In genomic region chr1:243927401-243927800, GRCh38 we compare ENCODE assay signal across 28 cellular contexts.
DNase-seq lines count a peak whose midpoint lies in the region; ATAC-seq, FAIRE-seq and TF ChIP-seq lines count a peak whose summit lies in the region.
"Had no signal": no experiment of that assay in that cellular context is flagged by ENCODE, and none has a peak within 500 bp of the region (broad histone marks: within the 10 kb centered on the region; RNA-seq: fewer than 3 reads in every experiment).

No MANE protein-coding gene starts in this region.

- H3K27me3 Mint-ChIP-seq in naive thymus-derived CD4-positive, alpha-beta T cell, result peaks cover 0 to 28% (median 7%) of the 10 kb centered on the region in 5 donors
- peaks cover 70% of the 10 kb centered on the region for H3K27me3 Mint-ChIP-seq in progenitor cell of endocrine pancreas

- no peaks in the 10 kb centered on the region for H3K36me3 Mint-ChIP-seq in naive thymus-derived CD4-positive, alpha-beta T cell
- no peaks in the 10 kb centered on the region for H3K36me3 Mint-ChIP-seq in progenitor cell of endocrine pancreas (ENCODE audit: insufficient read depth)
- H3K36me3 Mint-ChIP-seq: activated naive CD4-positive, alpha-beta T cell treated with anti-CD3 and anti-CD28 coated beads, Interleukin-2, amount 50 U/mL, for 72 hours; WTC11 had no signal

- 90% methylated on average over 2 of the region's 2 CpGs; no CpG with 5 or more reads in 1 of the 2 experiments for WGBS in H1 (ENCODE audit: extremely low coverage in 1 of 2, insufficient coverage in 1 of 2, insufficient read length in 1 of 2, insufficient replicate concordance in 2 of 2, low coverage in 1 of 2, low lambda C conversion rate in 2 of 2, missing lambda C conversion rate in 1 of 2), 2 experiments
- WGBS in neuronal stem cell (ENCODE audit: extremely low coverage in 2 of 2, insufficient read length in 2 of 2, insufficient replicate concordance in 1 of 2), 2 donors, result no CpG with 5 or more reads among the region's 2 CpGs

- H4K91ac ChIP-seq in H1 (replicated peaks; ENCODE audit: insufficient read length, low read length) (no peak overlapping the region), neuronal stem cell (ENCODE audit: low read depth, low read length, poor library complexity) (no peak overlapping the region)

- H3K4me3 Mint-ChIP-seq in naive thymus-derived CD4-positive, alpha-beta T cell, result no peak overlapping the region
- no peak overlapping the region for H3K4me3 Mint-ChIP-seq in progenitor cell of endocrine pancreas (ENCODE audit: low read depth)
- H3K4me3 Mint-ChIP-seq: WTC11 had no signal

- H3K9ac ChIP-seq in PC-3 (ENCODE audit: low read length) (no peak overlapping the region), H1 (replicated peaks in 1 of 4; ENCODE audit: extremely low read depth in 1 of 4, low read depth in 3 of 4, low read length in 3 of 4) (no peak overlapping the region), neuronal stem cell (ENCODE audit: low read depth, low read length, poor library complexity) (no peak overlapping the region)
- H3K9ac ChIP-seq: BLaER1 treated with 17β-estradiol and CSF1 and Interleukin-3, amounts not matched to agents 10 nM and 100 nM had no signal

- no peak overlapping the region for H3K27ac Mint-ChIP-seq in naive thymus-derived CD4-positive, alpha-beta T cell
- no peak overlapping the region for H3K27ac Mint-ChIP-seq in progenitor cell of endocrine pancreas
- H3K27ac Mint-ChIP-seq: activated naive CD4-positive, alpha-beta T cell treated with anti-CD3 and anti-CD28 coated beads, Interleukin-2, amount 50 U/mL, for 72 hours; activated T-helper 2 cell treated with anti-CD3 and anti-CD28 coated beads, Interferon-gamma antibody, Interleukin-2, Interleukin-4, amounts not matched to agents 10 μg/mL and 5 μg/mL and 100 μg/mL, durations not matched to agents 14 hours and 24 hours and 36 hours; WTC11 had no signal

- no peak for TF ChIP-seq EP300 in H1 (IDR thresholded peaks at IDR 0.05; ENCODE audit: borderline replicate concordance in 1 of 2, low read depth in 2 of 2, low read length in 2 of 2)

- H2BK5ac ChIP-seq in H1 (ENCODE audit: low read depth, low read length) (no peak overlapping the region), neuronal stem cell (ENCODE audit: low read length) (no peak overlapping the region)

- DNase-seq in D721Med (ENCODE audit: insufficient read length, low spot score) (no peak), PC-3 (no peak), H1 (ENCODE audit: low read depth in 1 of 2, low spot score in 2 of 2) (no peak), neuronal stem cell (ENCODE audit: low spot score) (no peak), progenitor cell of endocrine pancreas (ENCODE audit: low spot score, unreplicated experiment) (no peak), BE2C (no peak), COLO668 (lab: John Stamatoyannopoulos, UW; ENCODE audit: unreplicated experiment) (no peak)
- no peak for DNase-seq in naive thymus-derived CD4-positive, alpha-beta T cell
- DNase-seq: activated CD4-positive, alpha-beta T cell treated with anti-CD3 and anti-CD28 coated beads, Interleukin-2, amount 50 U/mL, for 4 hours; activated CD8-positive, alpha-beta memory T cell treated with anti-CD3 and anti-CD28 coated beads, Interleukin-2, amount 50 U/mL, for 4 hours; anterior cingulate cortex; cortex of kidney; esophagus squamous epithelium; gastrocnemius medialis; left colon; NCI-H146; NCI-H446; Right ventricle myocardium superior; stimulated activated CD8-positive, alpha-beta memory T cell treated with anti-CD3 and anti-CD28 coated beads, Interleukin-4, amount 100 ng/mL, for 48 hours; stomach; T1000; transverse colon had no signal

- no peaks in the 10 kb centered on the region; the same call in 1 of the 2 replicates for H3K23me2 ChIP-seq in H1 (ENCODE audit: low read depth, low read length)

- FAIRE-seq in D721Med (lab: Jason Lieb, UNC), result peak; percentile 80
- no peak for FAIRE-seq in H1 (lab: Jason Lieb, UNC)

- no peak for TF ChIP-seq POLR2A in H1 (IDR thresholded peaks at IDR 0.05; ENCODE audit: control extremely low read depth in 1 of 2, low read depth in 2 of 2, low read length in 2 of 2)

- no TSS peak for BruUV-seq in PC-3 (replicated peaks; lab: Mats Ljungman, UMichigan)

- no peaks in the 10 kb centered on the region for H3K9me2 ChIP-seq in PC-3 (replicated peaks; ENCODE audit: low read length)

- no peak overlapping the region for H3K4me3 ChIP-seq in PC-3 (ENCODE audit: low read length)
- no peak overlapping the region for H3K4me3 ChIP-seq in H1 (ENCODE audit: extremely low read depth in 1 of 4, insufficient read depth in 2 of 4, low read depth in 3 of 4, low read length in 4 of 4)
- no peak overlapping the region for H3K4me3 ChIP-seq in neuronal stem cell (ENCODE audit: low read length in 2 of 2)
- H3K4me3 ChIP-seq in naive thymus-derived CD4-positive, alpha-beta T cell (ENCODE audit: low read length), result no peak overlapping the region
- H3K4me3 ChIP-seq in BE2C (ENCODE audit: low read depth, low read length), result no peak overlapping the region
- H3K4me3 ChIP-seq: BLaER1 treated with 17β-estradiol and CSF1 and Interleukin-3, amounts not matched to agents 10 nM and 100 nM; esophagus squamous epithelium; gastrocnemius medialis; hepatocyte; skin epidermis; stomach; transverse colon had no signal

- no peaks in the 10 kb centered on the region for H3K9me3 ChIP-seq in PC-3 (ENCODE audit: low read length)
- H3K9me3 ChIP-seq in H1 (ENCODE audit: insufficient read depth in 2 of 2, low read depth in 1 of 2, low read length in 1 of 2), result no peaks in the 10 kb centered on the region
- no peaks in the 10 kb centered on the region for H3K9me3 ChIP-seq in neuronal stem cell (replicated peaks in 1 of 2; ENCODE audit: control insufficient read depth in 2 of 2, insufficient read depth in 1 of 2, low read depth in 1 of 2, low read length in 2 of 2)
- H3K9me3 ChIP-seq in naive thymus-derived CD4-positive, alpha-beta T cell (ENCODE audit: control insufficient read depth in 2 of 3, low read length in 3 of 3), result no peaks in the 10 kb centered on the region
- no peaks in the 10 kb centered on the region for H3K9me3 ChIP-seq in BE2C
- H3K9me3 ChIP-seq: BLaER1 treated with 17β-estradiol and CSF1 and Interleukin-3, amounts not matched to agents 10 nM and 100 nM; esophagus squamous epithelium; gastrocnemius medialis; stomach; transverse colon had no signal

- H2BK12ac ChIP-seq in H1 (ENCODE audit: low read depth, low read length), result peak overlapping the region; percentile 41; the same call in 1 of the 2 replicates
- no peak overlapping the region for H2BK12ac ChIP-seq in neuronal stem cell (ENCODE audit: low read length)

- H3K14ac ChIP-seq in H1 (ENCODE audit: insufficient read length) (no peak overlapping the region), neuronal stem cell (ENCODE audit: low read length) (no peak overlapping the region)

- no peak for ATAC-seq in PC-3
- ATAC-seq in naive thymus-derived CD4-positive, alpha-beta T cell, result no peak
- ATAC-seq: activated naive CD4-positive, alpha-beta T cell treated with anti-CD3 and anti-CD28 coated beads, Interleukin-2, amount 50 U/mL, for 72 hours; gastrocnemius medialis; left colon; WTC11 had no signal

- no peak overlapping the region for H2AFZ ChIP-seq in PC-3 (ENCODE audit: low read length)
- H2AFZ ChIP-seq in H1 (ENCODE audit: low read length), result no peak overlapping the region
- peak overlapping the region; percentile 41 for H2AFZ ChIP-seq in neuronal stem cell (ENCODE audit: low read length)
- H2AFZ ChIP-seq: hepatocyte had no signal

- intact Hi-C loops in PC-3 (cut with micrococcal nuclease), result no loop called here
- intact Hi-C loops in naive thymus-derived CD4-positive, alpha-beta T cell (cut with micrococcal nuclease), result no loop called here

- TF ChIP-seq CTCF in D721Med (IDR thresholded peaks at IDR 0.05; ENCODE audit: insufficient read depth, missing control alignments) (no peak), PC-3 (conservative IDR thresholded peaks at IDR 0.05; ENCODE audit: low read depth, low read length) (no peak), H1 (IDR thresholded peaks at IDR 0.05; ENCODE audit: control extremely low read depth in 1 of 3, insufficient read depth in 1 of 3, low read depth in 1 of 3, low read length in 3 of 3) (no peak), progenitor cell of endocrine pancreas (IDR thresholded peaks at IDR 0.05; ENCODE audit: unreplicated experiment) (no peak), BE2C (IDR thresholded peaks at IDR 0.05; ENCODE audit: low read depth, low read length) (no peak)

- H3K79me1 ChIP-seq in H1 (ENCODE audit: low read depth, low read length), result no peaks in the 10 kb centered on the region
- H3K79me1 ChIP-seq in neuronal stem cell (ENCODE audit: low read depth, low read length), result no peaks in the 10 kb centered on the region

- no peak overlapping the region for H3K23ac ChIP-seq in H1 (ENCODE audit: insufficient read length)
- H3K23ac ChIP-seq in neuronal stem cell (ENCODE audit: low read depth, low read length, poor library complexity), result no peak overlapping the region

- H3K36me3 ChIP-seq in PC-3 (ENCODE audit: low read depth, low read length) (no peaks in the 10 kb centered on the region), H1 (ENCODE audit: control insufficient read depth in 2 of 4, insufficient read depth in 4 of 4, low read length in 3 of 4) (no peaks in the 10 kb centered on the region), neuronal stem cell (replicated peaks in 1 of 2; ENCODE audit: control insufficient read depth in 2 of 2, insufficient read depth in 2 of 2, low read length in 2 of 2) (no peaks in the 10 kb centered on the region), BE2C (no peaks in the 10 kb centered on the region)
- no peaks in the 10 kb centered on the region for H3K36me3 ChIP-seq in naive thymus-derived CD4-positive, alpha-beta T cell (ENCODE audit: control insufficient read depth in 2 of 3, insufficient read depth in 3 of 3, low read length in 3 of 3)
- H3K36me3 ChIP-seq: BLaER1 treated with 17β-estradiol and CSF1 and Interleukin-3, amounts not matched to agents 10 nM and 100 nM; esophagus squamous epithelium; gastrocnemius medialis; stomach; transverse colon had no signal

- H3K79me2 ChIP-seq in PC-3 (ENCODE audit: low read length) (no peaks in the 10 kb centered on the region), H1 (ENCODE audit: control insufficient read depth in 1 of 2, insufficient read depth in 2 of 2, low read length in 2 of 2) (no peaks in the 10 kb centered on the region)
- H3K79me2 ChIP-seq: hepatocyte had no signal

- peaks cover 48% of the 10 kb centered on the region for H3K4me1 ChIP-seq in PC-3 (ENCODE audit: insufficient read depth, low read length)
- H3K4me1 ChIP-seq in H1 (replicated peaks in 1 of 4; ENCODE audit: control insufficient read depth in 3 of 4, insufficient read depth in 4 of 4, low read length in 3 of 4), result peaks cover 7 to 11% (median 9%) of the 10 kb centered on the region in 4 experiments
- peaks cover 24 to 31% of the 10 kb centered on the region in 2 donors for H3K4me1 ChIP-seq in neuronal stem cell (ENCODE audit: control insufficient read depth in 2 of 2, insufficient read depth in 1 of 2, low read depth in 1 of 2, low read length in 2 of 2)
- no peaks in the 10 kb centered on the region for H3K4me1 ChIP-seq in naive thymus-derived CD4-positive, alpha-beta T cell (ENCODE audit: control insufficient read depth in 2 of 2, insufficient read depth in 2 of 2, low read length in 2 of 2)
- no peaks in the 10 kb centered on the region for H3K4me1 ChIP-seq in BE2C
- H3K4me1 ChIP-seq: BLaER1 treated with 17β-estradiol and CSF1 and Interleukin-3, amounts not matched to agents 10 nM and 100 nM; gastrocnemius medialis; transverse colon had no signal

- TF ChIP-seq RAD21 in H1 (IDR thresholded peaks at IDR 0.05 in 1 of 2, conservative IDR thresholded peaks at IDR 0.05 in 1 of 2; ENCODE audit: low read depth in 2 of 2, low read length in 2 of 2), result no peak

- no peak overlapping the region for H3K18ac ChIP-seq in H1 (ENCODE audit: extremely low read depth, low read length)
- no peak overlapping the region for H3K18ac ChIP-seq in neuronal stem cell (ENCODE audit: low read length)

- no peak overlapping the region for H3K4ac ChIP-seq in H1 (replicated peaks; ENCODE audit: insufficient read length, low read depth, low read length)
- no peak overlapping the region for H3K4ac ChIP-seq in neuronal stem cell (ENCODE audit: low read length)

- H2BK120ac ChIP-seq in H1 (replicated peaks; ENCODE audit: low read depth, low read length) (no peak overlapping the region), neuronal stem cell (ENCODE audit: low read depth, low read length) (no peak overlapping the region)

- CTCF ChIA-PET in PC-3 (lab: Charles Lee), result no interaction called here
- CTCF ChIA-PET in H1 (lab: Charles Lee; ENCODE audit: partially characterized antibody), result interaction anchor here (1.7 kb wide), 1 partner anchor 19 kb away, joined by 6 read pairs; no protein-coding TSS in a partner anchor
- CTCF ChIA-PET in naive thymus-derived CD4-positive, alpha-beta T cell (lab: Charles Lee), result no interaction called here

- H4K20me1 ChIP-seq in PC-3 (ENCODE audit: low read length) (no peaks in the 10 kb centered on the region), H1 (replicated peaks in 1 of 2; ENCODE audit: control insufficient read depth in 1 of 2, insufficient read depth in 2 of 2, low read length in 2 of 2) (no peaks in the 10 kb centered on the region)
- H4K20me1 ChIP-seq: BLaER1 treated with 17β-estradiol and CSF1 and Interleukin-3, amounts not matched to agents 10 nM and 100 nM had no signal

- H3K27me3 ChIP-seq in PC-3 (ENCODE audit: low read length), result no peaks in the 10 kb centered on the region
- H3K27me3 ChIP-seq in H1 (replicated peaks in 1 of 4; ENCODE audit: control insufficient read depth in 3 of 4, extremely low read depth in 1 of 4, insufficient read depth in 3 of 4, low read length in 3 of 4), result peaks cover 0 to 2% (median 0%) of the 10 kb centered on the region in 4 experiments; a peak in 1 of 7 replicates
- no peaks in the 10 kb centered on the region for H3K27me3 ChIP-seq in neuronal stem cell (ENCODE audit: control insufficient read depth in 3 of 3, insufficient read depth in 3 of 3, low read depth in 1 of 3, low read length in 3 of 3)
- H3K27me3 ChIP-seq in naive thymus-derived CD4-positive, alpha-beta T cell (ENCODE audit: control insufficient read depth in 2 of 2, insufficient read depth in 2 of 2, low read length in 2 of 2), result no peaks in the 10 kb centered on the region
- H3K27me3 ChIP-seq in BE2C, result no peaks in the 10 kb centered on the region
- H3K27me3 ChIP-seq: BLaER1 treated with 17β-estradiol and CSF1 and Interleukin-3, amounts not matched to agents 10 nM and 100 nM; transverse colon had no signal

- H4K8ac ChIP-seq in H1 (ENCODE audit: extremely low read depth, insufficient read depth, low read length) (no peak overlapping the region), neuronal stem cell (ENCODE audit: low read depth, low read length) (no peak overlapping the region)

- H3K56ac ChIP-seq in H1 (replicated peaks; ENCODE audit: insufficient read length, low read depth, low read length), result no peak overlapping the region

- no peak overlapping the region for H2BK20ac ChIP-seq in H1 (ENCODE audit: low read length)

- H4K5ac ChIP-seq in H1 (ENCODE audit: insufficient read length, low read depth, low read length), result no peak overlapping the region

- H3K27ac ChIP-seq in PC-3 (ENCODE audit: low read length) (peak overlapping the region; percentile 84), H1 (ENCODE audit: low read depth, low read length) (no peak overlapping the region), neuronal stem cell (replicated peaks; ENCODE audit: low read length) (no peak overlapping the region)
- no peak overlapping the region for H3K27ac ChIP-seq in naive thymus-derived CD4-positive, alpha-beta T cell (ENCODE audit: low read depth, low read length)
- H3K27ac ChIP-seq: BLaER1 treated with 17β-estradiol and CSF1 and Interleukin-3, amounts not matched to agents 10 nM and 100 nM; esophagus squamous epithelium; gastrocnemius medialis; hepatocyte; skin epidermis; stomach; transverse colon had no signal

- H3K4me2 ChIP-seq in PC-3 (ENCODE audit: low read length) (peak overlapping the region; percentile 36), H1 (ENCODE audit: insufficient read depth in 1 of 2, low read depth in 2 of 2, low read length in 2 of 2) (no peak overlapping the region), neuronal stem cell (ENCODE audit: insufficient read depth, low read length, poor library complexity, severe bottlenecking) (no peak overlapping the region)
- H3K4me2 ChIP-seq: BLaER1 treated with 17β-estradiol and CSF1 and Interleukin-3, amounts not matched to agents 10 nM and 100 nM; hepatocyte had no signal

- H3K9me3 Mint-ChIP-seq in naive thymus-derived CD4-positive, alpha-beta T cell, result peaks cover 0 to 4% (median 0%) of the 10 kb centered on the region in 11 donors
- no peaks in the 10 kb centered on the region for H3K9me3 Mint-ChIP-seq in progenitor cell of endocrine pancreas (ENCODE audit: low read depth)
- H3K9me3 Mint-ChIP-seq: activated naive CD4-positive, alpha-beta T cell treated with anti-CD3 and anti-CD28 coated beads, Interleukin-2, amount 50 U/mL, for 72 hours; activated T-helper 2 cell treated with anti-CD3 and anti-CD28 coated beads, Interferon-gamma antibody, Interleukin-2, Interleukin-4, amounts not matched to agents 10 μg/mL and 5 μg/mL and 100 μg/mL, durations not matched to agents 14 hours and 24 hours and 36 hours had no signal

- H2AK5ac ChIP-seq in H1 (ENCODE audit: low read depth, low read length), result no peak overlapping the region; the same call in 1 of the 2 replicates
- H2AK5ac ChIP-seq in neuronal stem cell (ENCODE audit: low read depth, low read length), result peak overlapping the region; percentile 53

- H3F3A ChIP-seq in PC-3 (ENCODE audit: low read length, unreplicated experiment), result no peaks in the 10 kb centered on the region

- H2BK15ac ChIP-seq in H1 (ENCODE audit: low read length) (no peak overlapping the region), neuronal stem cell (ENCODE audit: low read length) (peak overlapping the region; percentile 66)

- POLR2A ChIA-PET in PC-3 (lab: Charles Lee; ENCODE audit: unreplicated experiment) (no interaction called here), H1 (lab: Charles Lee; ENCODE audit: partially characterized antibody) (interaction anchor here (1.2 kb wide), 1 partner anchor 11 kb away, joined by 4 read pairs; no protein-coding TSS in a partner anchor)
- POLR2A ChIA-PET in naive thymus-derived CD4-positive, alpha-beta T cell (lab: Charles Lee), result no interaction called here

- peaks cover 0 to 3% (median 0%) of the 10 kb centered on the region in 7 donors for H3K4me1 Mint-ChIP-seq in naive thymus-derived CD4-positive, alpha-beta T cell
- H3K4me1 Mint-ChIP-seq in progenitor cell of endocrine pancreas (ENCODE audit: low read depth), result peaks cover 8% of the 10 kb centered on the region
